ENCODE assay signal across 1 cellular context in genomic region chr22:20131856-20132685, GRCh38.
A peak's percentile ranks its signal among the peaks of the same experiment; 100 is the strongest.
TF ChIP-seq lines count a peak whose summit lies in the region.

No MANE protein-coding gene starts in this region.

TF ChIP-seq in K562, 482 proteins besides CTCF, POLR2A, EP300 and RAD21 (continues in another document):
- TF ChIP-seq, protein P1, sequence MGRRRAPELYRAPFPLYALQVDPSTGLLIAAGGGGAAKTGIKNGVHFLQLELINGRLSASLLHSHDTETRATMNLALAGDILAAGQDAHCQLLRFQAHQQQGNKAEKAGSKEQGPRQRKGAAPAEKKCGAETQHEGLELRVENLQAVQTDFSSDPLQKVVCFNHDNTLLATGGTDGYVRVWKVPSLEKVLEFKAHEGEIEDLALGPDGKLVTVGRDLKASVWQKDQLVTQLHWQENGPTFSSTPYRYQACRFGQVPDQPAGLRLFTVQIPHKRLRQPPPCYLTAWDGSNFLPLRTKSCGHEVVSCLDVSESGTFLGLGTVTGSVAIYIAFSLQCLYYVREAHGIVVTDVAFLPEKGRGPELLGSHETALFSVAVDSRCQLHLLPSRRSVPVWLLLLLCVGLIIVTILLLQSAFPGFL (CRISPR knock-in tag; IDR thresholded peaks at IDR 0.05), result no peak
- no peak for TF ChIP-seq LCOR (CRISPR knock-in tag; IDR thresholded peaks at IDR 0.05)
- TF ChIP-seq RBM17 (IDR thresholded peaks at IDR 0.05; ENCODE audit: borderline replicate concordance, low read depth, low read length), result no peak
- TF ChIP-seq ETV6 (IDR thresholded peaks at IDR 0.05; ENCODE audit: borderline replicate concordance in 1 of 2, low read depth in 2 of 2, low read length in 1 of 2), result no peak
- no peak for TF ChIP-seq ETV6 (CRISPR knock-in tag; IDR thresholded peaks at IDR 0.05; ENCODE audit: borderline replicate concordance)
- TF ChIP-seq HDAC1 (IDR thresholded peaks at IDR 0.05), result peak in 1 of 2 experiments; percentile 84; a peak in 2 of 4 replicates
- no peak for TF ChIP-seq NCOA1 (IDR thresholded peaks at IDR 0.05; ENCODE audit: low read depth)
- TF ChIP-seq, protein P2, sequence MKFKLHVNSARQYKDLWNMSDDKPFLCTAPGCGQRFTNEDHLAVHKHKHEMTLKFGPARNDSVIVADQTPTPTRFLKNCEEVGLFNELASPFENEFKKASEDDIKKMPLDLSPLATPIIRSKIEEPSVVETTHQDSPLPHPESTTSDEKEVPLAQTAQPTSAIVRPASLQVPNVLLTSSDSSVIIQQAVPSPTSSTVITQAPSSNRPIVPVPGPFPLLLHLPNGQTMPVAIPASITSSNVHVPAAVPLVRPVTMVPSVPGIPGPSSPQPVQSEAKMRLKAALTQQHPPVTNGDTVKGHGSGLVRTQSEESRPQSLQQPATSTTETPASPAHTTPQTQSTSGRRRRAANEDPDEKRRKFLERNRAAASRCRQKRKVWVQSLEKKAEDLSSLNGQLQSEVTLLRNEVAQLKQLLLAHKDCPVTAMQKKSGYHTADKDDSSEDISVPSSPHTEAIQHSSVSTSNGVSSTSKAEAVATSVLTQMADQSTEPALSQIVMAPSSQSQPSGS (CRISPR knock-in tag; IDR thresholded peaks at IDR 0.05), result no peak
- no peak for TF ChIP-seq FOXP4 (CRISPR knock-in tag; IDR thresholded peaks at IDR 0.05; ENCODE audit: borderline replicate concordance)
- TF ChIP-seq MYC (IDR thresholded peaks at IDR 0.05; ENCODE audit: low read depth, low read length), result peak; percentile 66; the same call in 1 of the 2 replicates
- TF ChIP-seq MYC (CRISPR knock-in tag; IDR thresholded peaks at IDR 0.05; ENCODE audit: borderline replicate concordance, low read depth), result peak; percentile 93
- TF ChIP-seq XRCC4 (IDR thresholded peaks at IDR 0.05; ENCODE audit: extremely low read depth, insufficient read depth, insufficient read length), result no peak
- TF ChIP-seq HSF4 (CRISPR knock-in tag; IDR thresholded peaks at IDR 0.05; ENCODE audit: borderline replicate concordance), result peak; percentile 33; the same call in 1 of the 2 replicates
- TF ChIP-seq, protein P3, sequence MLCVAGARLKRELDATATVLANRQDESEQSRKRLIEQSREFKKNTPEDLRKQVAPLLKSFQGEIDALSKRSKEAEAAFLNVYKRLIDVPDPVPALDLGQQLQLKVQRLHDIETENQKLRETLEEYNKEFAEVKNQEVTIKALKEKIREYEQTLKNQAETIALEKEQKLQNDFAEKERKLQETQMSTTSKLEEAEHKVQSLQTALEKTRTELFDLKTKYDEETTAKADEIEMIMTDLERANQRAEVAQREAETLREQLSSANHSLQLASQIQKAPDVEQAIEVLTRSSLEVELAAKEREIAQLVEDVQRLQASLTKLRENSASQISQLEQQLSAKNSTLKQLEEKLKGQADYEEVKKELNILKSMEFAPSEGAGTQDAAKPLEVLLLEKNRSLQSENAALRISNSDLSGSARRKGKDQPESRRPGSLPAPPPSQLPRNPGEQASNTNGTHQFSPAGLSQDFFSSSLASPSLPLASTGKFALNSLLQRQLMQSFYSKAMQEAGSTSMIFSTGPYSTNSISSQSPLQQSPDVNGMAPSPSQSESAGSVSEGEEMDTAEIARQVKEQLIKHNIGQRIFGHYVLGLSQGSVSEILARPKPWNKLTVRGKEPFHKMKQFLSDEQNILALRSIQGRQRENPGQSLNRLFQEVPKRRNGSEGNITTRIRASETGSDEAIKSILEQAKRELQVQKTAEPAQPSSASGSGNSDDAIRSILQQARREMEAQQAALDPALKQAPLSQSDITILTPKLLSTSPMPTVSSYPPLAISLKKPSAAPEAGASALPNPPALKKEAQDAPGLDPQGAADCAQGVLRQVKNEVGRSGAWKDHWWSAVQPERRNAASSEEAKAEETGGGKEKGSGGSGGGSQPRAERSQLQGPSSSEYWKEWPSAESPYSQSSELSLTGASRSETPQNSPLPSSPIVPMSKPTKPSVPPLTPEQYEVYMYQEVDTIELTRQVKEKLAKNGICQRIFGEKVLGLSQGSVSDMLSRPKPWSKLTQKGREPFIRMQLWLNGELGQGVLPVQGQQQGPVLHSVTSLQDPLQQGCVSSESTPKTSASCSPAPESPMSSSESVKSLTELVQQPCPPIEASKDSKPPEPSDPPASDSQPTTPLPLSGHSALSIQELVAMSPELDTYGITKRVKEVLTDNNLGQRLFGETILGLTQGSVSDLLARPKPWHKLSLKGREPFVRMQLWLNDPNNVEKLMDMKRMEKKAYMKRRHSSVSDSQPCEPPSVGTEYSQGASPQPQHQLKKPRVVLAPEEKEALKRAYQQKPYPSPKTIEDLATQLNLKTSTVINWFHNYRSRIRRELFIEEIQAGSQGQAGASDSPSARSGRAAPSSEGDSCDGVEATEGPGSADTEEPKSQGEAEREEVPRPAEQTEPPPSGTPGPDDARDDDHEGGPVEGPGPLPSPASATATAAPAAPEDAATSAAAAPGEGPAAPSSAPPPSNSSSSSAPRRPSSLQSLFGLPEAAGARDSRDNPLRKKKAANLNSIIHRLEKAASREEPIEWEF (CRISPR knock-in tag; IDR thresholded peaks at IDR 0.05), result no peak
- TF ChIP-seq HLTF (IDR thresholded peaks at IDR 0.05), result peak; percentile 64; the same call in 1 of the 2 replicates
- no peak for TF ChIP-seq CAMTA2 (CRISPR knock-in tag; conservative IDR thresholded peaks at IDR 0.05)
- no peak for TF ChIP-seq ZNF316 (IDR thresholded peaks at IDR 0.05)
- TF ChIP-seq ZNF165 (CRISPR knock-in tag; IDR thresholded peaks at IDR 0.05; ENCODE audit: borderline replicate concordance), result no peak
- TF ChIP-seq CREBBP (IDR thresholded peaks at IDR 0.05; ENCODE audit: low read depth, low read length), result no peak
- no peak for TF ChIP-seq TOE1 (IDR thresholded peaks at IDR 0.05; ENCODE audit: borderline replicate concordance)
- TF ChIP-seq TOE1 (CRISPR knock-in tag; IDR thresholded peaks at IDR 0.05; ENCODE audit: borderline replicate concordance, low read depth), result no peak
- TF ChIP-seq CBX1 (IDR thresholded peaks at IDR 0.05; ENCODE audit: low read depth), result 0 out of 2 replicates have a peak, but pooled peaks have one; percentile 42
- no peak for TF ChIP-seq CREB5 (CRISPR knock-in tag; IDR thresholded peaks at IDR 0.05)
- no peak for TF ChIP-seq PCBP2 (IDR thresholded peaks at IDR 0.05; ENCODE audit: low read depth, low read length, poor library complexity, severe bottlenecking)
- TF ChIP-seq MTA1 (IDR thresholded peaks at IDR 0.05; ENCODE audit: borderline replicate concordance), result 0 out of 2 replicates have a peak, but pooled peaks have one; percentile 54
- TF ChIP-seq ZNF175 (CRISPR knock-in tag; IDR thresholded peaks at IDR 0.05; ENCODE audit: low read depth), result no peak
- TF ChIP-seq LARP7 (IDR thresholded peaks at IDR 0.05), result no peak
- TF ChIP-seq KLF16 (IDR thresholded peaks at IDR 0.05), result no peak
- TF ChIP-seq ZBED1 (IDR thresholded peaks at IDR 0.05), result no peak
- TF ChIP-seq MCM2 (IDR thresholded peaks at IDR 0.05; ENCODE audit: low read depth), result no peak
- TF ChIP-seq MAFG (tag; conservative IDR thresholded peaks at IDR 0.05), result no peak
- no peak for TF ChIP-seq FOXO4 (CRISPR knock-in tag; IDR thresholded peaks at IDR 0.05)
- no peak for TF ChIP-seq ELK3 (CRISPR knock-in tag; IDR thresholded peaks at IDR 0.05)
- TF ChIP-seq ZNF717 (CRISPR knock-in tag; IDR thresholded peaks at IDR 0.05), result no peak
- TF ChIP-seq, protein P4, sequence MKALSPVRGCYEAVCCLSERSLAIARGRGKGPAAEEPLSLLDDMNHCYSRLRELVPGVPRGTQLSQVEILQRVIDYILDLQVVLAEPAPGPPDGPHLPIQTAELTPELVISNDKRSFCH (CRISPR knock-in tag; IDR thresholded peaks at IDR 0.05), result no peak
- TF ChIP-seq, protein P4 (tag; IDR thresholded peaks at IDR 0.05), result peak; percentile 81; the same call in 1 of the 2 replicates
- 0 out of 4 replicates have a peak, but pooled peaks of 1 of the 2 experiments have one; percentile 57 for TF ChIP-seq SRF (CRISPR knock-in tag; IDR thresholded peaks at IDR 0.05)
- no peak for TF ChIP-seq NBN (IDR thresholded peaks at IDR 0.05; ENCODE audit: low read depth)
- TF ChIP-seq YY1 (IDR thresholded peaks at IDR 0.05; ENCODE audit: borderline replicate concordance in 1 of 3, control insufficient read depth in 1 of 3, extremely low read depth in 1 of 3, insufficient read depth in 3 of 3, insufficient read length in 1 of 3, insufficient replicate concordance in 2 of 3, low read depth in 1 of 3, low read length in 2 of 3), result no peak
- TF ChIP-seq JUN (IDR thresholded peaks at IDR 0.05; ENCODE audit: borderline replicate concordance, low read depth, low read length), result no peak
- TF ChIP-seq JUN (CRISPR knock-in tag; IDR thresholded peaks at IDR 0.05; ENCODE audit: borderline replicate concordance), result no peak
- TF ChIP-seq ZNF696 (CRISPR knock-in tag; conservative IDR thresholded peaks at IDR 0.05), result no peak
- no peak for TF ChIP-seq CCNT2 (IDR thresholded peaks at IDR 0.05; ENCODE audit: borderline replicate concordance, extremely low read depth, insufficient read length, low read depth, low read length)
- peak; percentile 57; the same call in 1 of the 2 replicates for TF ChIP-seq KLF13 (tag; IDR thresholded peaks at IDR 0.05; ENCODE audit: borderline replicate concordance, low read depth)
- TF ChIP-seq RBBP5 (IDR thresholded peaks at IDR 0.05; ENCODE audit: borderline replicate concordance, insufficient read depth, low read length, poor library complexity, severe bottlenecking), result peak; percentile 62
- TF ChIP-seq PPARD (CRISPR knock-in tag; IDR thresholded peaks at IDR 0.05), result no peak
- TF ChIP-seq ZNF140 (CRISPR knock-in tag; IDR thresholded peaks at IDR 0.05), result no peak
- no peak for TF ChIP-seq ZNF280B (CRISPR knock-in tag; IDR thresholded peaks at IDR 0.05)
- TF ChIP-seq PTTG1 (tag; IDR thresholded peaks at IDR 0.05; ENCODE audit: low read depth), result no peak
- TF ChIP-seq, protein P5, sequence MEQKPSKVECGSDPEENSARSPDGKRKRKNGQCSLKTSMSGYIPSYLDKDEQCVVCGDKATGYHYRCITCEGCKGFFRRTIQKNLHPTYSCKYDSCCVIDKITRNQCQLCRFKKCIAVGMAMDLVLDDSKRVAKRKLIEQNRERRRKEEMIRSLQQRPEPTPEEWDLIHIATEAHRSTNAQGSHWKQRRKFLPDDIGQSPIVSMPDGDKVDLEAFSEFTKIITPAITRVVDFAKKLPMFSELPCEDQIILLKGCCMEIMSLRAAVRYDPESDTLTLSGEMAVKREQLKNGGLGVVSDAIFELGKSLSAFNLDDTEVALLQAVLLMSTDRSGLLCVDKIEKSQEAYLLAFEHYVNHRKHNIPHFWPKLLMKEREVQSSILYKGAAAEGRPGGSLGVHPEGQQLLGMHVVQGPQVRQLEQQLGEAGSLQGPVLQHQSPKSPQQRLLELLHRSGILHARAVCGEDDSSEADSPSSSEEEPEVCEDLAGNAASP (IDR thresholded peaks at IDR 0.05), result no peak
- TF ChIP-seq GABPB2 (CRISPR knock-in tag; conservative IDR thresholded peaks at IDR 0.05), result no peak
- TF ChIP-seq RBM22 (IDR thresholded peaks at IDR 0.05; ENCODE audit: low read depth, low read length, poor library complexity, severe bottlenecking), result no peak
- TF ChIP-seq STAT5B (CRISPR knock-in tag; IDR thresholded peaks at IDR 0.05), result no peak
